16 cellular contexts compared by ENCODE assay signal in genomic region chr20:33313686-33314314, GRCh38. TPM values are rescaled to one million over a fixed set of nuclear protein-coding genes. Genes with fewer than 3 reads are reported as not detected.
A peak's percentile ranks its signal among the peaks of the same experiment; 100 is the strongest.
DNase-seq lines count a peak whose midpoint lies in the region; ATAC-seq, FAIRE-seq and TF ChIP-seq lines count a peak whose summit lies in the region.
"Had no signal": no experiment of that assay in that cellular context is flagged by ENCODE, and none has a peak within 500 bp of the region (broad histone marks: within the 10 kb centered on the region; RNA-seq: fewer than 3 reads in every experiment).

No MANE protein-coding gene starts in this region.

- WGBS in HepG2 (ENCODE audit: low lambda C conversion rate), result 20% methylated on average over 7 of the region's 7 CpGs
- 71% methylated on average over 7 of the region's 7 CpGs for WGBS in right lobe of liver (ENCODE audit: insufficient coverage, low coverage, low lambda C conversion rate, missing lambda C conversion rate)
- WGBS in K562 (ENCODE audit: insufficient coverage, low coverage, missing lambda C conversion rate), result 1% methylated on average over 7 of the region's 7 CpGs

- no peaks in the 10 kb centered on the region for H3K4me1 Mint-ChIP-seq in activated T-cell treated with anti-CD3 and anti-CD28 coated beads, Interleukin-2, amount 50 U/mL, for 24 hours (ENCODE audit: low read depth)

- ATAC-seq in HepG2 (no peak), right lobe of liver (no peak), K562 (no peak)
- ATAC-seq: CD8-positive, alpha-beta T cell; GM12878 had no signal

- BruUV-seq in HepG2 (replicated peaks; lab: Mats Ljungman, UMichigan) (no TSS peak), K562 (replicated peaks; lab: Mats Ljungman, UMichigan) (no TSS peak)

- TF ChIP-seq RAD21 in HepG2 (CRISPR knock-in tag; IDR thresholded peaks at IDR 0.05), result no peak
- TF ChIP-seq RAD21 in K562 (CRISPR knock-in tag; conservative IDR thresholded peaks at IDR 0.05 in 1 of 2, IDR thresholded peaks at IDR 0.05 in 1 of 2), result no peak

- FAIRE-seq in HepG2 (lab: Jason Lieb, UNC), result peak; percentile 40
- no peak for FAIRE-seq in K562 (lab: Jason Lieb, UNC)
- FAIRE-seq: GM12878 had no signal

- in situ Hi-C loops in HepG2 (cut with HindIII; ENCODE audit: extremely low pct_ligation_motif_present, low pct_unique_long_range_greater_than_20kb), result no loop called here
- in situ Hi-C loops in K562 (cut with MboI), result no loop called here

- H3K27me3 ChIP-seq in HepG2 (ENCODE audit: control insufficient read depth in 1 of 2, insufficient read depth in 2 of 2, low read length in 2 of 2) (peaks cover 11 to 51% of the 10 kb centered on the region in 2 experiments), right lobe of liver (no peaks in the 10 kb centered on the region), K562 (ENCODE audit: control insufficient read depth in 2 of 2, insufficient read depth in 2 of 2, low read length in 2 of 2) (peaks cover 36 to 57% of the 10 kb centered on the region in 2 experiments)

- no peak for DNase-seq in HepG2 (ENCODE audit: low spot score)
- no peak for DNase-seq in right lobe of liver
- peak; percentile 54 for DNase-seq in Jurkat, Clone E6-1 (ENCODE audit: low read depth, low spot score)
- no peak for DNase-seq in K562 (ENCODE audit: extremely low read depth in 1 of 4, low spot score in 3 of 4)
- DNase-seq in activated T-cell treated with anti-CD3 and anti-CD28 coated beads, Interleukin-2, amount 50 U/mL, for 24 hours, result no peak
- no peak for DNase-seq in NCI-H2107 treated with DMSO at 0.1 percent for 48 hours (lab: John Stamatoyannopoulos, UW; ENCODE audit: unreplicated experiment)
- no peak for DNase-seq in RPMI8226
- DNase-seq: Calu3; CD8-positive, alpha-beta T cell; DMS79 treated with DMSO at 0.1 percent for 48 hours; EL had no signal

- POLR2A ChIA-PET in HepG2 (lab: Yijun Ruan, JAX) (no interaction called here), K562 (lab: Yijun Ruan, JAX) (interaction anchor here (0.6 kb wide), 1 partner anchor 329 kb away, joined by 3 read pairs; no protein-coding TSS in a partner anchor)

- CTCF ChIA-PET in HepG2 (lab: Yijun Ruan, JAX; ENCODE audit: low intra/inter-chr PET ratio, low total read pairs) (no interaction called here), K562 (lab: Yijun Ruan, JAX; ENCODE audit: low intra/inter-chr PET ratio) (no interaction called here)

- TF ChIP-seq EP300 in HepG2 (IDR thresholded peaks at IDR 0.05; ENCODE audit: low read depth in 2 of 2, low read length in 2 of 2) (no peak), HepG2 (CRISPR knock-in tag; IDR thresholded peaks at IDR 0.05; ENCODE audit: borderline replicate concordance) (no peak), K562 (IDR thresholded peaks at IDR 0.05; ENCODE audit: low read length) (no peak)

- intact Hi-C loops in HepG2 (cut with micrococcal nuclease; ENCODE audit: unreplicated experiment), result no loop called here
- intact Hi-C loops in right lobe of liver (cut with DNase I), result no loop called here
- intact Hi-C loops in K562 (cut with micrococcal nuclease), result no loop called here

- H3K79me2 ChIP-seq in HepG2 (ENCODE audit: insufficient read depth, low read length) (no peaks in the 10 kb centered on the region), K562 (ENCODE audit: control insufficient read depth, insufficient read depth, low read length) (no peaks in the 10 kb centered on the region)

- H3K27ac ChIP-seq in HepG2 (ENCODE audit: extremely low read length, insufficient read depth, low read length), result no peak overlapping the region
- H3K27ac ChIP-seq in right lobe of liver, result no peak overlapping the region
- H3K27ac ChIP-seq in K562 (ENCODE audit: extremely low read depth, low read depth, low read length), result no peak overlapping the region

- H3K36me3 ChIP-seq in HepG2 (replicated peaks in 1 of 2; ENCODE audit: control insufficient read depth in 1 of 2, insufficient read depth in 2 of 2, low read length in 2 of 2) (no peaks in the 10 kb centered on the region), right lobe of liver (no peaks in the 10 kb centered on the region), K562 (ENCODE audit: control insufficient read depth, insufficient read depth, low read length) (no peaks in the 10 kb centered on the region)
- H3K36me3 ChIP-seq: HAP-1 had no signal

- no peaks in the 10 kb centered on the region for H3K9me3 ChIP-seq in HepG2 (ENCODE audit: low read length)
- no peaks in the 10 kb centered on the region for H3K9me3 ChIP-seq in right lobe of liver
- no peaks in the 10 kb centered on the region for H3K9me3 ChIP-seq in K562 (replicated peaks; ENCODE audit: control insufficient read depth, insufficient read depth, low read depth, low read length)
- H3K9me3 ChIP-seq: HAP-1 had no signal

- TF ChIP-seq CTCF in HepG2 (CRISPR knock-in tag; IDR thresholded peaks at IDR 0.05) (no peak), right lobe of liver (IDR thresholded peaks at IDR 0.05) (no peak), K562 (IDR thresholded peaks at IDR 0.05 in 2 of 3, conservative IDR thresholded peaks at IDR 0.05 in 1 of 3; ENCODE audit: insufficient read depth in 2 of 3, low read depth in 1 of 3, low read length in 3 of 3) (no peak)

- peaks cover 16% of the 10 kb centered on the region for H3K4me1 ChIP-seq in HepG2 (ENCODE audit: insufficient read depth, low read length)
- no peaks in the 10 kb centered on the region for H3K4me1 ChIP-seq in right lobe of liver
- H3K4me1 ChIP-seq in K562 (replicated peaks in 1 of 2; ENCODE audit: control insufficient read depth in 2 of 2, insufficient read depth in 2 of 2, low read length in 2 of 2), result no peaks in the 10 kb centered on the region
- H3K4me1 ChIP-seq: HAP-1 had no signal

- TF ChIP-seq POLR2A in HepG2 (IDR thresholded peaks at IDR 0.05; ENCODE audit: insufficient read depth in 1 of 2, low read depth in 2 of 2, low read length in 2 of 2) (no peak), right lobe of liver (IDR thresholded peaks at IDR 0.05) (no peak), K562 (conservative IDR thresholded peaks at IDR 0.05) (no peak)

- peaks cover 3% of the 10 kb centered on the region for H3K27me3 Mint-ChIP-seq in activated T-cell treated with anti-CD3 and anti-CD28 coated beads, Interleukin-2, amount 50 U/mL, for 24 hours

- H3K4me2 ChIP-seq in HepG2 (ENCODE audit: low read depth, low read length), result no peak overlapping the region
- no peak overlapping the region for H3K4me2 ChIP-seq in K562 (ENCODE audit: insufficient read depth, low read length)

- H3K4me3 Mint-ChIP-seq in activated T-cell treated with anti-CD3 and anti-CD28 coated beads, Interleukin-2, amount 50 U/mL, for 24 hours, result no peak overlapping the region
- H3K4me3 Mint-ChIP-seq: CD8-positive, alpha-beta T cell had no signal

- H3K9me3 Mint-ChIP-seq in activated T-cell treated with anti-CD3 and anti-CD28 coated beads, Interleukin-2, amount 50 U/mL, for 24 hours, result no peaks in the 10 kb centered on the region
- H3K9me3 Mint-ChIP-seq: CD8-positive, alpha-beta T cell had no signal

- H2AFZ ChIP-seq in HepG2 (ENCODE audit: low read length), result no peak overlapping the region
- no peak overlapping the region for H2AFZ ChIP-seq in K562 (ENCODE audit: low read depth, low read length)

- H3K4me3 ChIP-seq in HepG2 (replicated peaks in 1 of 3; ENCODE audit: insufficient read depth in 1 of 3, low read depth in 2 of 3, low read length in 3 of 3), result no peak overlapping the region
- no peak overlapping the region for H3K4me3 ChIP-seq in right lobe of liver
- no peak overlapping the region for H3K4me3 ChIP-seq in Jurkat, Clone E6-1 (ENCODE audit: low read length)
- H3K4me3 ChIP-seq in K562, result no peak overlapping the region
- H3K4me3 ChIP-seq: GM12878, HAP-1 had no signal

- no peaks in the 10 kb centered on the region for H3K36me3 Mint-ChIP-seq in activated T-cell treated with anti-CD3 and anti-CD28 coated beads, Interleukin-2, amount 50 U/mL, for 24 hours (ENCODE audit: low read depth)
- H3K36me3 Mint-ChIP-seq: CD8-positive, alpha-beta T cell had no signal

- H3K9ac ChIP-seq in HepG2 (ENCODE audit: insufficient read depth, low read depth, low read length) (no peak overlapping the region), K562 (ENCODE audit: insufficient read depth in 1 of 2, low read depth in 2 of 2, low read length in 2 of 2) (no peak overlapping the region)

- H3K27ac Mint-ChIP-seq in activated T-cell treated with anti-CD3 and anti-CD28 coated beads, Interleukin-2, amount 50 U/mL, for 24 hours, result no peak overlapping the region
- H3K27ac Mint-ChIP-seq: CD8-positive, alpha-beta T cell had no signal

- no peaks in the 10 kb centered on the region for H3K9me1 ChIP-seq in K562 (ENCODE audit: control insufficient read depth, insufficient read depth, low read length)

- no peaks in the 10 kb centered on the region for H4K20me1 ChIP-seq in HepG2 (ENCODE audit: insufficient read depth, low read length)
- H4K20me1 ChIP-seq in K562 (replicated peaks; ENCODE audit: control insufficient read depth, insufficient read depth, low read length), result peaks cover 15% of the 10 kb centered on the region; the same call in 1 of the 2 replicates

RNA-seq across cellular contexts. Expression of gene BPIFB1, which starts 30.8 kb away (rescaled TPM):
- total RNA-seq in HepG2 (2016; rRNA removed; fragmentation: Illumina TruSeq; extraction: Trizol) (0.18 and 0.82 TPM in 2 replicates), right lobe of liver (not detected), K562 (2014; rRNA removed) (not detected in 2 replicates), K562 (2014; rRNA removed; fragmentation: Illumina TruSeq; extraction: Trizol) (not detected in 2 replicates), K562 (2015; rRNA removed; fragmentation: Illumina TruSeq; extraction: Trizol) (not detected in 2 replicates), K562 (2021) (0.11 TPM in 1 of 2 replicates, not detected in the other)
- total RNA-seq in HepG2 (2016; cell fraction: cytosol; rRNA removed; fragmentation: Illumina TruSeq; extraction: Trizol; ENCODE audit: low read depth), result 0.18 TPM in 1 of 2 replicates, not detected in the other
- total RNA-seq in HepG2 (2016; cell fraction: insoluble cytoplasmic fraction; rRNA removed; fragmentation: Illumina TruSeq; extraction: Trizol), result 0.34 and 0.56 TPM in 2 replicates
- total RNA-seq in HepG2 (2016; cell fraction: membrane; rRNA removed; fragmentation: Illumina TruSeq; extraction: Trizol), result 0.28 TPM in 2 replicates
- total RNA-seq in HepG2 (2016; cell fraction: nucleus; rRNA removed; fragmentation: Illumina TruSeq; extraction: Trizol), result 0.59 and 0.75 TPM in 2 replicates
- polyA plus RNA-seq in HepG2 (2011; rRNA removed) (4.4 and 9.2 TPM in 2 replicates), K562 (2011; rRNA removed) (not detected in 2 replicates), K562 (2014; fragmentation: Illumina TruSeq; extraction: Trizol) (not detected in 2 replicates), K562 (2014; fragmentation: Nextera tagmentation; extraction: Ambion mirVana) (not detected), K562 (2014; rRNA removed) (not detected in 2 replicates)
- 3.2 and 5.0 TPM in 2 replicates for polyA plus RNA-seq in HepG2 (2011; cell fraction: cytosol; rRNA removed)
- 5.1 and 7.3 TPM in 2 replicates for polyA plus RNA-seq in HepG2 (2011; cell fraction: nucleus; rRNA removed)
- 7.9 and 12.0 TPM in 2 replicates for polyA plus RNA-seq in HepG2 (2012)
- 0.26 and 0.36 TPM in 2 replicates for polyA plus RNA-seq in HepG2 (2016; cell fraction: cytosol; fragmentation: Illumina TruSeq; extraction: Trizol; ENCODE audit: low read depth)
- 0.54 and 0.91 TPM in 2 replicates for polyA plus RNA-seq in HepG2 (2016; cell fraction: insoluble cytoplasmic fraction; fragmentation: Illumina TruSeq; extraction: Trizol; ENCODE audit: low read depth)
- polyA plus RNA-seq in HepG2 (2016; cell fraction: membrane; fragmentation: Illumina TruSeq; extraction: Trizol; ENCODE audit: low read depth), result 0.17 and 0.40 TPM in 2 replicates
- polyA plus RNA-seq in HepG2 (2016; cell fraction: nucleus; fragmentation: Illumina TruSeq; extraction: Trizol; ENCODE audit: insufficient read depth, low read depth), result 0.97 and 1.00 TPM in 2 replicates
- 3.7 TPM in 1 of 2 replicates, not detected in the other for polyA minus RNA-seq in HepG2 (2011; rRNA and poly(A)+ RNA removed; ENCODE audit: low replicate concordance)
- polyA minus RNA-seq in HepG2 (2011; cell fraction: cytosol; rRNA and poly(A)+ RNA removed), result 0.44 and 1.6 TPM in 2 replicates
- 1.7 and 2.0 TPM in 2 replicates for polyA minus RNA-seq in HepG2 (2011; cell fraction: nucleus; rRNA and poly(A)+ RNA removed)
- polyA plus RNA-seq in Jurkat, Clone E6-1 (2012; ENCODE audit: insufficient read depth, insufficient read length), result not detected
- not detected in 2 replicates for total RNA-seq in K562 (2011; cell fraction: chromatin; rRNA removed; ENCODE audit: low replicate concordance)
- total RNA-seq in K562 (2011; cell fraction: nucleolus; rRNA removed), result not detected in 2 replicates
- not detected in 2 replicates for total RNA-seq in K562 (2011; cell fraction: nucleoplasm; rRNA removed)
- not detected in 2 replicates for polyA plus RNA-seq in K562 (2011; cell fraction: cytosol; rRNA removed)
- polyA plus RNA-seq in K562 (2011; cell fraction: nucleus; rRNA removed), result not detected in 2 replicates
- not detected in 2 replicates for polyA plus RNA-seq in K562 (2012)
- not detected in 2 replicates for polyA minus RNA-seq in K562 (2011; rRNA and poly(A)+ RNA removed)
- polyA minus RNA-seq in K562 (2011; cell fraction: cytosol; rRNA and poly(A)+ RNA removed), result not detected in 2 replicates
- polyA minus RNA-seq in K562 (2011; cell fraction: nucleus; rRNA and poly(A)+ RNA removed), result not detected in 2 replicates
- total RNA-seq: A172; CD8-positive, alpha-beta T cell; G401 had no signal
- polyA plus RNA-seq: BJ, GM12878 had no signal

Comparison
In these comparisons a context has a peak if more than half of its experiments do, and no peak if none do; other contexts are left out.
1. Of the 241 proteins assayed by ChIP-seq in both HepG2 and K562: peak only in HepG2: none; only in K562: ADNP, KDM1A and ZFP36; in both: none; in neither: 238.